In the genomic region with DNA sequence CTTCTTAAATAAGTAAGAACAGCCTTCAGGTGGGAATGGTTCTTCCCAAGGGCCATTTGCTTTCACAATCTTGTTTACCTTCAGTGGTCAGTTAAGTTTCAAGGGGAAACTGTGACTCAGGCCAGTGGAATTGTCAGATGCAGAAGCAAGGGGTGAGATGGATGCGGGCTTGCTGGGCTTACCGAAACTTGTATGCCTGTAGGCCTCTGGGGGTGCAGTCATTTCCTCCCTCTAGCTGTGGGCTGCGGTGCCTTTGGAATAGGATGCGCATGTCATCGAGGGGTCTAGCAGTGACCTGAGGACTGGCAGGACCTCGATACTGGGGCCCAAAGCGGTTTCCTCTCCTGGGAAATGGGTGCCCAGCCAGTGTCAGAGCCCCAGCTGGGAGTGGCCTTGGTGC, we compare ENCODE assay signal across 14 cellular contexts.
DNase-seq lines count a peak whose midpoint lies in the region; ATAC-seq and TF ChIP-seq lines count a peak whose summit lies in the region.
"Had no signal": no experiment of that assay in that cellular context is flagged by ENCODE, and none has a peak within 500 bp of the region (broad histone marks: within the 10 kb centered on the region; RNA-seq: fewer than 3 reads in every experiment).

No MANE protein-coding gene starts in this region.

- H3K36me3 Mint-ChIP-seq in endodermal cell (ENCODE audit: low read depth) (no peaks in the 10 kb centered on the region), neural progenitor cell (no peaks in the 10 kb centered on the region)

- H3K9ac ChIP-seq in endodermal cell (ENCODE audit: extremely low read depth, low read length, poor library complexity, severe bottlenecking) (no peak overlapping the region), neural progenitor cell (no peak overlapping the region)

- peak overlapping the region; percentile 66 for H3K4me2 ChIP-seq in PC-9
- H3K4me2 ChIP-seq in neural progenitor cell = no peak overlapping the region

- TF ChIP-seq CTCF in PC-9 (conservative IDR thresholded peaks at IDR 0.05) (0 out of 2 replicates have a peak, but pooled peaks have one; percentile 13), endodermal cell (conservative IDR thresholded peaks at IDR 0.05) (no peak), neural progenitor cell (IDR thresholded peaks at IDR 0.05) (no peak), GM10248 (IDR thresholded peaks at IDR 0.05; ENCODE audit: control extremely low read depth, extremely low read depth, low read depth, missing control alignments) (no peak)

- no peaks in the 10 kb centered on the region for H3K36me3 ChIP-seq in PC-9 (ENCODE audit: low read depth)
- no peaks in the 10 kb centered on the region for H3K36me3 ChIP-seq in endodermal cell (ENCODE audit: control insufficient read depth, insufficient read depth, low read length)
- H3K36me3 ChIP-seq in neural progenitor cell = no peaks in the 10 kb centered on the region
- H3K36me3 ChIP-seq in MG63 = no peaks in the 10 kb centered on the region
- H3K36me3 ChIP-seq: gastrocnemius medialis, lower lobe of right lung had no signal

- no peak overlapping the region for H2AFZ ChIP-seq in PC-9
- H2AFZ ChIP-seq in neural progenitor cell (replicated peaks) = no peak overlapping the region

- H3K27ac ChIP-seq in PC-9 (peak overlapping the region; percentile 99), endodermal cell (ENCODE audit: low read depth, low read length) (no peak overlapping the region), neural progenitor cell (no peak overlapping the region)
- H3K27ac ChIP-seq: lower lobe of right lung had no signal

- no peaks in the 10 kb centered on the region for H3K9me2 ChIP-seq in PC-9 (ENCODE audit: insufficient read depth)

- H3K4me1 ChIP-seq in PC-9 (replicated peaks; ENCODE audit: insufficient read depth) (peaks cover 51% of the 10 kb centered on the region), endodermal cell (ENCODE audit: control insufficient read depth, insufficient read depth, low read length) (peaks cover 42% of the 10 kb centered on the region), neural progenitor cell (peaks cover 24% of the 10 kb centered on the region)

- H3F3A ChIP-seq in PC-9 (ENCODE audit: insufficient read depth, low read depth) = peaks cover 10% of the 10 kb centered on the region
- H3F3A ChIP-seq in neural progenitor cell (ENCODE audit: low read depth) = peaks cover 5% of the 10 kb centered on the region

- H4K20me1 ChIP-seq in PC-9 (ENCODE audit: insufficient read depth) (no peaks in the 10 kb centered on the region), neural progenitor cell (ENCODE audit: low read depth) (no peaks in the 10 kb centered on the region)

- peaks cover 64% of the 10 kb centered on the region for H3K4me1 Mint-ChIP-seq in endodermal cell
- peaks cover 39% of the 10 kb centered on the region for H3K4me1 Mint-ChIP-seq in neural progenitor cell

- intact Hi-C loops in PC-9 (cut with micrococcal nuclease; ENCODE audit: unreplicated experiment) = no loop called here

- peak; percentile 93 for DNase-seq in Daoy (ENCODE audit: low read depth)
- peak; percentile 89 to 99 for DNase-seq in PC-9
- peak; percentile 74 for DNase-seq in endodermal cell
- no peak for DNase-seq in neural progenitor cell (ENCODE audit: low spot score)
- DNase-seq in left lobe of liver (ENCODE audit: low spot score) = no peak
- DNase-seq in GM10248 (ENCODE audit: extremely low spot score) = no peak
- DNase-seq in MG63 = no peak
- DNase-seq: aorta, gastrocnemius medialis, lower lobe of right lung, NCI-H1694, T-helper 9 cell had no signal

- CTCF ChIA-PET in PC-9 (lab: Charles Lee) = no interaction called here
- CTCF ChIA-PET in GM10248 (lab: Yijun Ruan, JAX) = interaction anchor here (1.1 kb wide), 1 partner anchor 11 kb away, joined by 3 read pairs; no protein-coding TSS in a partner anchor

- no peak for ATAC-seq in left lobe of liver
- ATAC-seq in HG02970 (IDR thresholded peaks at IDR 0.05; ENCODE audit: low FRiP score, unreplicated experiment) = no peak
- ATAC-seq: gastrocnemius medialis, GM12878 had no signal

- H3K4me3 Mint-ChIP-seq in endodermal cell (no peak overlapping the region), neural progenitor cell (no peak overlapping the region)

- H3K9me3 ChIP-seq in PC-9 (ENCODE audit: insufficient read depth, low read depth) = no peaks in the 10 kb centered on the region
- no peaks in the 10 kb centered on the region for H3K9me3 ChIP-seq in endodermal cell (ENCODE audit: control insufficient read depth, low read length)
- no peaks in the 10 kb centered on the region for H3K9me3 ChIP-seq in neural progenitor cell (ENCODE audit: low read depth)
- no peaks in the 10 kb centered on the region for H3K9me3 ChIP-seq in MG63
- H3K9me3 ChIP-seq: gastrocnemius medialis, lower lobe of right lung had no signal

- H3K4me3 ChIP-seq in PC-9 (no peak overlapping the region), endodermal cell (ENCODE audit: low read length) (no peak overlapping the region), neural progenitor cell (no peak overlapping the region), MG63 (no peak overlapping the region)
- H3K4me3 ChIP-seq: gastrocnemius medialis, GM12878, lower lobe of right lung had no signal

- H3K9me3 Mint-ChIP-seq in endodermal cell (no peaks in the 10 kb centered on the region), neural progenitor cell (no peaks in the 10 kb centered on the region)

- H3K27me3 Mint-ChIP-seq in endodermal cell (ENCODE audit: insufficient read depth) (peaks cover 10% of the 10 kb centered on the region), neural progenitor cell (ENCODE audit: insufficient read depth, low read depth) (peaks cover 4% of the 10 kb centered on the region)

- 89 to 92% methylated on average over 7 of the region's 7 CpGs for WGBS in endodermal cell (ENCODE audit: insufficient coverage in 1 of 2, insufficient read length in 1 of 2), 2 experiments

- H3K27ac Mint-ChIP-seq in endodermal cell (no peak overlapping the region), neural progenitor cell (peak overlapping the region; percentile 48)

- POLR2A ChIA-PET in PC-9 (lab: Charles Lee; ENCODE audit: unreplicated experiment) (interaction anchor here (0.5 to 0.7 kb wide), 5 partner anchors 63 to 943 kb away, joined by 3 to 5 read pairs (median 3); no protein-coding TSS in a partner anchor), GM10248 (lab: Yijun Ruan, JAX) (no interaction called here)

- no TSS peak for BruUV-seq in PC-9 (replicated peaks; lab: Mats Ljungman, UMichigan)

- no peaks in the 10 kb centered on the region for H3K27me3 ChIP-seq in PC-9 (ENCODE audit: insufficient read depth, low read depth)
- H3K27me3 ChIP-seq in endodermal cell (ENCODE audit: control insufficient read depth, insufficient read depth, low read length, poor library complexity, severe bottlenecking) = no peaks in the 10 kb centered on the region
- H3K27me3 ChIP-seq in neural progenitor cell = no peaks in the 10 kb centered on the region
- no peaks in the 10 kb centered on the region for H3K27me3 ChIP-seq in MG63
- H3K27me3 ChIP-seq: gastrocnemius medialis had no signal

- H3K79me2 ChIP-seq in PC-9 (ENCODE audit: low read depth) (peaks cover 11% of the 10 kb centered on the region; the same call in 1 of the 2 replicates), neural progenitor cell (ENCODE audit: low read depth) (no peaks in the 10 kb centered on the region)

Comparison
In these comparisons a context has a peak if more than half of its experiments do, and no peak if none do; other contexts are left out.
1. DNase-seq: peak in Daoy (single experiment), PC-9 (2 of 2) and endodermal cell (single experiment); none in neural progenitor cell (single experiment), left lobe of liver (single experiment), GM10248 (single experiment) and MG63 (single experiment).